25 cellular contexts compared by ENCODE assay signal in genomic region chr4:164783966-164784365, GRCh38. TPM values are rescaled to one million over a fixed set of nuclear protein-coding genes. Genes with fewer than 3 reads are reported as not detected.
"Had no signal": no experiment of that assay in that cellular context is flagged by ENCODE, and none has a peak within 500 bp of the region (broad histone marks: within the 10 kb centered on the region; RNA-seq: fewer than 3 reads in every experiment).

No MANE protein-coding gene starts in this region.

- H3K36me3 Mint-ChIP-seq: activated CD4-positive, alpha-beta memory T cell treated with anti-CD3 and anti-CD28 coated beads for 36 hours; activated naive CD8-positive, alpha-beta T cell treated with anti-CD3 and anti-CD28 coated beads for 36 hours; memory B cell; naive B cell had no signal

- DNase-seq: activated CD4-positive, alpha-beta memory T cell treated with anti-CD3 and anti-CD28 coated beads for 36 hours; activated CD4-positive, alpha-beta T cell treated with anti-CD3 and anti-CD28 coated beads for 4 hours; activated CD4-positive, CD25-positive, alpha-beta regulatory T cell; activated naive CD4-positive, alpha-beta T cell treated with Interleukin-2 at 50 U/mL for 16 hours; activated naive CD8-positive, alpha-beta T cell treated with anti-CD3 and anti-CD28 coated beads for 36 hours; activated T-cell treated with anti-CD3 and anti-CD28 coated beads, Interleukin-2, amount 50 U/mL, for 48 hours; heart right ventricle; islet precursor cell; left cardiac atrium; naive B cell; pancreas; psoas muscle; right cardiac atrium; stimulated activated CD4-positive, alpha-beta T cell treated with anti-CD3 and anti-CD28 coated beads, Interleukin-1b, Interleukin-23, amount 100 ng/mL, for 48 hours; substantia nigra; thyroid gland had no signal

- H3K27ac ChIP-seq: heart right ventricle, neutrophil, pancreas, psoas muscle, skin epidermis, thyroid gland had no signal

- H3K4me3 ChIP-seq: heart right ventricle, pancreas, psoas muscle, skin epidermis, thyroid gland had no signal

- H3K4me1 Mint-ChIP-seq: activated naive CD8-positive, alpha-beta T cell treated with anti-CD3 and anti-CD28 coated beads for 36 hours; memory B cell; naive B cell had no signal

- H3K27ac Mint-ChIP-seq: activated CD4-positive, alpha-beta memory T cell treated with anti-CD3 and anti-CD28 coated beads for 36 hours; activated naive CD8-positive, alpha-beta T cell treated with anti-CD3 and anti-CD28 coated beads for 36 hours; memory B cell; naive B cell; stimulated activated naive CD8-positive, alpha-beta T cell treated with anti-CD3 and anti-CD28 coated beads, Interleukin-15, Interleukin-2, amounts not matched to agents 100 ng/mL and 50 ng/mL, for 24 hours; T-helper 1 cell treated with Interleukin-12 subunit alpha and Interleukin-12 subunit beta and Interleukin-4 antibody, amounts not matched to agents 30 μg/mL and 1 μg/mL, for 36 hours had no signal

- ATAC-seq: heart right ventricle, left cardiac atrium, pancreas, psoas muscle, right cardiac atrium had no signal

- H3K9me3 ChIP-seq: heart right ventricle, neutrophil, pancreas, psoas muscle, thyroid gland had no signal

- H3K27me3 ChIP-seq: heart right ventricle, neutrophil, pancreas, thyroid gland had no signal

- H3K36me3 ChIP-seq: heart right ventricle, neutrophil, pancreas, thyroid gland had no signal

- H3K9me3 Mint-ChIP-seq: activated CD4-positive, alpha-beta memory T cell treated with anti-CD3 and anti-CD28 coated beads for 36 hours; activated naive CD8-positive, alpha-beta T cell treated with anti-CD3 and anti-CD28 coated beads for 36 hours; memory B cell; naive B cell; stimulated activated naive CD8-positive, alpha-beta T cell treated with anti-CD3 and anti-CD28 coated beads, Interleukin-15, Interleukin-2, amounts not matched to agents 100 ng/mL and 50 ng/mL, for 24 hours; T-helper 1 cell treated with Interleukin-12 subunit alpha and Interleukin-12 subunit beta and Interleukin-4 antibody, amounts not matched to agents 30 μg/mL and 1 μg/mL, for 36 hours had no signal

- FAIRE-seq: pancreas had no signal

- H3K4me1 ChIP-seq: heart right ventricle, pancreas, psoas muscle, thyroid gland had no signal

- H3K4me3 Mint-ChIP-seq: activated CD4-positive, alpha-beta memory T cell treated with anti-CD3 and anti-CD28 coated beads for 36 hours; activated naive CD8-positive, alpha-beta T cell treated with anti-CD3 and anti-CD28 coated beads for 36 hours; memory B cell; naive B cell; stimulated activated naive CD8-positive, alpha-beta T cell treated with anti-CD3 and anti-CD28 coated beads, Interleukin-15, Interleukin-2, amounts not matched to agents 100 ng/mL and 50 ng/mL, for 24 hours; T-helper 1 cell treated with Interleukin-12 subunit alpha and Interleukin-12 subunit beta and Interleukin-4 antibody, amounts not matched to agents 30 μg/mL and 1 μg/mL, for 36 hours had no signal

- H3K27me3 Mint-ChIP-seq: activated CD4-positive, alpha-beta memory T cell treated with anti-CD3 and anti-CD28 coated beads for 36 hours; activated naive CD8-positive, alpha-beta T cell treated with anti-CD3 and anti-CD28 coated beads for 36 hours; memory B cell; stimulated activated naive CD8-positive, alpha-beta T cell treated with anti-CD3 and anti-CD28 coated beads, Interleukin-15, Interleukin-2, amounts not matched to agents 100 ng/mL and 50 ng/mL, for 24 hours had no signal

RNA-seq across cellular contexts. Expression of gene SMIM31, which starts 30.0 kb away (rescaled TPM):
- total RNA-seq: activated CD4-positive, alpha-beta memory T cell treated with anti-CD3 and anti-CD28 coated beads for 36 hours; activated naive CD8-positive, alpha-beta T cell treated with anti-CD3 and anti-CD28 coated beads for 36 hours; cerebellum; epithelial cell of proximal tubule; fibroblast of villous mesenchyme; heart right ventricle; left cardiac atrium; lower leg skin; psoas muscle; right cardiac atrium; thyroid gland had no signal
- polyA plus RNA-seq: heart right ventricle, right cardiac atrium had no signal
